In genomic region chr10:9858816-9859215, GRCh38 we compare ENCODE assay signal across 16 cellular contexts.
"Had no signal": no experiment of that assay in that cellular context is flagged by ENCODE, and none has a peak within 500 bp of the region (broad histone marks: within the 10 kb centered on the region; RNA-seq: fewer than 3 reads in every experiment).

No MANE protein-coding gene starts in this region.

- H3K4me3 ChIP-seq: dorsolateral prefrontal cortex, lung, tibial artery had no signal

- H3K27ac ChIP-seq: dorsolateral prefrontal cortex, tibial artery, WERI-Rb-1 had no signal

- H3K36me3 ChIP-seq: tibial artery, WERI-Rb-1 had no signal

- H3K27ac Mint-ChIP-seq: nephron had no signal

- DNase-seq: activated CD4-positive, alpha-beta T cell treated with anti-CD3 and anti-CD28 coated beads for 1 hour; activated CD8-positive, alpha-beta memory T cell treated with anti-CD3 and anti-CD28 coated beads for 24 hours; activated CD8-positive, alpha-beta memory T cell treated with anti-CD3 and anti-CD28 coated beads, Interleukin-2, amount 50 U/mL, for 48 hours; activated effector memory CD4-positive, alpha-beta T cell treated with Interleukin-2 at 50 U/mL for 16 hours; activated naive CD4-positive, alpha-beta T cell treated with anti-CD3 and anti-CD28 coated beads, Interleukin-2, amount 50 U/mL, for 16 hours; activated T-cell treated with anti-CD3 and anti-CD28 coated beads, Interleukin-2, amount 50 U/mL, for 48 hours; dorsolateral prefrontal cortex; islet precursor cell; retina; stimulated activated naive CD8-positive, alpha-beta T cell treated with anti-CD3 and anti-CD28 coated beads, Interleukin-15, Interleukin-2, amounts not matched to agents 100 U/mL and 50 U/mL, for 24 hours; substantia nigra; tibial artery; WERI-Rb-1 had no signal

- FAIRE-seq: colon had no signal

- H3K4me1 ChIP-seq: tibial artery had no signal

- H3K27me3 ChIP-seq: dorsolateral prefrontal cortex, tibial artery had no signal

- H3K4me1 Mint-ChIP-seq: nephron had no signal

- H3K9me3 ChIP-seq: tibial artery had no signal

- ATAC-seq: stimulated activated naive CD8-positive, alpha-beta T cell treated with anti-CD3 and anti-CD28 coated beads, Interleukin-15, Interleukin-2, amounts not matched to agents 100 U/mL and 50 U/mL, for 24 hours had no signal

- H3K4me3 Mint-ChIP-seq: nephron had no signal
